ENCODE assay signal across 9 cellular contexts in the genomic region with DNA sequence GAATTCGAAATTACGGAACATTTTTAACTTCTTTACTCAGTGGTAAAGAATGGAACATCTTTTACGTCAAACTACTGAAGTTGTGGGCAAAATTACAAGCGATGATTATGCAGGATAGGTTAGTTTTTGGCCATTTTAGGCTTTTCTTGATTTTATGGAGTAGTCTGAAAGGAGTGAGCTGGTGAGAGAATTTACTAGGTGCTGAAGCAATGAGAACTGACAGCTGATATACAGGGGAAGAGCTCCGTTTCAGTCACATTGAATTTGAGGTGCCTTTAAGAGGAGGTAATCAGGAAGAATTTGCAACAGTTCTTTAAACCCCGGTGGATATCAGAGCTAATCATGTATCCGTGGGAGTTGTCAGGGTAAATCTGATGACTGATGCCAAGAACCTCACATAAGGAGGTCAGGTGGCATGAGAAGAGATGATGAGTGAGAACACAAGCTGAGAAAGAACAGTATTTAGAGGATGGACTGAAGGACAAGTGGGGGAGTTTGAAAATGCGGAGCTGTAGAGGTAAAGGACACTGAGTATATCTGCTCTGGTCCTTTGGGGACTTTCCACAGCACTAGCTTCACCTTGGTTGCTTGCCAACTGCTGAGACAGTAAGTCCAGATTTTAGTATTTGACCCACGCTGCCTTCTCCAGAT.
DNase-seq lines count a peak whose midpoint lies in the region; ATAC-seq and TF ChIP-seq lines count a peak whose summit lies in the region.
"Had no signal": no experiment of that assay in that cellular context is flagged by ENCODE, and none has a peak within 500 bp of the region (broad histone marks: within the 10 kb centered on the region; RNA-seq: fewer than 3 reads in every experiment).

No MANE protein-coding gene starts in this region.

- H3K9me3 ChIP-seq in BLaER1 treated with 17β-estradiol and CSF1 and Interleukin-3, amounts not matched to agents 10 nM and 100 nM (replicated peaks in 1 of 11), result no peaks in the 10 kb centered on the region
- no peaks in the 10 kb centered on the region for H3K9me3 ChIP-seq in T-helper 17 cell (ENCODE audit: control insufficient read depth, low read length, poor library complexity, severe bottlenecking)
- no peaks in the 10 kb centered on the region for H3K9me3 ChIP-seq in stomach
- no peaks in the 10 kb centered on the region for H3K9me3 ChIP-seq in left ventricle myocardium inferior (replicated peaks)

- no peaks in the 10 kb centered on the region for H3K36me3 ChIP-seq in BLaER1 treated with 17β-estradiol and CSF1 and Interleukin-3, amounts not matched to agents 10 nM and 100 nM
- H3K36me3 ChIP-seq in stomach (no peaks in the 10 kb centered on the region), left ventricle myocardium inferior (no peaks in the 10 kb centered on the region)

- intact Hi-C loops in stomach (cut with DNase I; ENCODE audit: low total_unique reads), result no loop called here
- intact Hi-C loops in left ventricle myocardium inferior (cut with micrococcal nuclease), result no loop called here

- peaks cover 22% of the 10 kb centered on the region for H3K4me1 Mint-ChIP-seq in T-helper 17 cell

- no peaks in the 10 kb centered on the region for H3K27me3 ChIP-seq in BLaER1 treated with 17β-estradiol and CSF1 and Interleukin-3, amounts not matched to agents 10 nM and 100 nM
- H3K27me3 ChIP-seq in stomach, result no peaks in the 10 kb centered on the region
- H3K27me3 ChIP-seq in left ventricle myocardium inferior (ENCODE audit: low read depth), result no peaks in the 10 kb centered on the region

- no peaks in the 10 kb centered on the region for H4K20me1 ChIP-seq in BLaER1 treated with 17β-estradiol and CSF1 and Interleukin-3, amounts not matched to agents 10 nM and 100 nM

- 0 out of 22 replicates have a peak overlapping the region, but pooled peaks of 1 of the 11 experiments have one; percentile 47 for H3K27ac ChIP-seq in BLaER1 treated with 17β-estradiol and CSF1 and Interleukin-3, amounts not matched to agents 10 nM and 100 nM
- no peak overlapping the region for H3K27ac ChIP-seq in stomach
- H3K27ac ChIP-seq in left ventricle myocardium inferior (replicated peaks), result no peak overlapping the region

- TF ChIP-seq CTCF in stomach (IDR thresholded peaks at IDR 0.05), result no peak
- TF ChIP-seq CTCF in left ventricle myocardium inferior (IDR thresholded peaks at IDR 0.05; ENCODE audit: borderline replicate concordance), result no peak

- peak overlapping the region in 8 of 11 experiments; percentile 22 to 76 (median 70); a peak in 13 of 22 replicates for H3K4me2 ChIP-seq in BLaER1 treated with 17β-estradiol and CSF1 and Interleukin-3, amounts not matched to agents 10 nM and 100 nM

- H3K9ac ChIP-seq in BLaER1 treated with 17β-estradiol and CSF1 and Interleukin-3, amounts not matched to agents 10 nM and 100 nM, result no peak overlapping the region

- peak overlapping the region; percentile 81 for H3K27ac Mint-ChIP-seq in T-helper 17 cell

- TF ChIP-seq POLR2A in stomach (IDR thresholded peaks at IDR 0.05), result no peak

- H3K36me3 Mint-ChIP-seq in T-helper 17 cell (ENCODE audit: low read depth), result peaks cover 10% of the 10 kb centered on the region

- H3K4me1 ChIP-seq in BLaER1 treated with 17β-estradiol and CSF1 and Interleukin-3, amounts not matched to agents 10 nM and 100 nM, result peaks cover 9 to 57% (median 17%) of the 10 kb centered on the region in 10 experiments
- peaks cover 0 to 28% (median 0%) of the 10 kb centered on the region in 4 donors for H3K4me1 ChIP-seq in stomach
- peaks cover 8% of the 10 kb centered on the region for H3K4me1 ChIP-seq in left ventricle myocardium inferior

- TF ChIP-seq EP300 in stomach (IDR thresholded peaks at IDR 0.05), result no peak

- peak overlapping the region; percentile 86 for H3K4me3 Mint-ChIP-seq in T-helper 17 cell

- peak; percentile 85 for ATAC-seq in GM18873 (IDR thresholded peaks at IDR 0.05; ENCODE audit: low FRiP score, unreplicated experiment)
- ATAC-seq in HG02943 (IDR thresholded peaks at IDR 0.05; ENCODE audit: low read depth, unreplicated experiment), result peak; percentile 58
- peak; percentile 54 for ATAC-seq in T-helper 17 cell

- no peak overlapping the region for H3K4me3 ChIP-seq in BLaER1 treated with 17β-estradiol and CSF1 and Interleukin-3, amounts not matched to agents 10 nM and 100 nM
- H3K4me3 ChIP-seq in stomach (no peak overlapping the region), left ventricle myocardium inferior (no peak overlapping the region)

- 70 to 71% (median 70%) methylated on average over 9 of the region's 9 CpGs for WGBS in stomach, 5 donors

- peaks cover 26% of the 10 kb centered on the region for H3K27me3 Mint-ChIP-seq in T-helper 17 cell

- DNase-seq in T-helper 17 cell, result no peak
- DNase-seq in foreskin melanocyte, result no peak
- DNase-seq in stomach, result no peak
- no peak for DNase-seq in left ventricle myocardium inferior
- no peak for DNase-seq in hypothalamus (lab: John Stamatoyannopoulos, UW)
- DNase-seq: NCI-H2081 had no signal
